ENCODE assay signal across 8 cellular contexts in the genomic region with DNA sequence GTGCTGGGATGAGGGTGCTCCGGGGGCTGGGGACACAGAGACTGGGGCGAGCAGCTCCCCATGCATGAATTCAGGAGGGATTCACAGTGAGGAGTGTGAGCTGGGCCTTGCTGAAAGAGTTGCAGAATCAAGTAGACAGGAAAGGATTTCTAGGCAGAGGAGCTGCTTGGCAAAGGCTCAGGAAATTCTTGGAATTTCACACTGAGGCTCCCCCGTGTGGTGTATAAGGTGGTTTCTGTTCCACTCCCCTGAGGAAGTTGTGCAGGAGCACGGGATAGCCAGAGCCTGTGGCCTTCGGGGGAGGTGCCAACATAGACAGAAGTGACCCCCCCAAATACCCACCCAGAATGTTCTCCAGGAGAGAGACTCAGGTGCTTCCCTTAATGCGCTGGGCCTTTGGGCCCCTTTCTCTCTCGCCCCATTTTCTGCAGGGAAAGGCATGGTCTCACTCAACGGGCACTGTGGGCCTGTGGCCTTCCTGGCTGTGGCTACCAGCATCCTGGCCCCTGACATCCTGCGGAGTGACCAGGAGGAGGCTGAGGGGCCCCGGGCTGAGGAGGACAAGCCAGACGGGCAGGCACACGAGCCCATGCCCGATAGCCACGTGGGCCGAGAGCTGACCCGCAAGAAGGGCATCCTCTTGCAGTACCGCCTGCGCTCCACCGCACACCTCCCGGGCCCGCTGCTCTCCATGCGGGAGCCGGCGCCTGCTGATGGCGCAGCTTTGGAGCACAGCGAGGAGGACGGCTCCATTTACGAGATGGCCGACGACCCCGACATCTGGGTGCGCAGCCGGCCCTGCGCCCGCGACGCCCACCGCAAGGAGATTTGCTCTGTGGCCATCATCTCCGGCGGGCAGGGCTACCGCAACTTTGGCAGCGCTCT. TPM values are rescaled to one million over a fixed set of nuclear protein-coding genes. Genes with fewer than 3 reads are reported as not detected.
A peak's percentile ranks its signal among the peaks of the same experiment; 100 is the strongest.
DNase-seq lines count a peak whose midpoint lies in the region; ATAC-seq and TF ChIP-seq lines count a peak whose summit lies in the region.
"Had no signal": no experiment of that assay in that cellular context is flagged by ENCODE, and none has a peak within 500 bp of the region (broad histone marks: within the 10 kb centered on the region; RNA-seq: fewer than 3 reads in every experiment).

No MANE protein-coding gene starts in this region.

- in situ Hi-C loops in astrocyte of the cerebellum (cut with HindIII; ENCODE audit: low sequenced_read_pairs): no loop called here

- no peaks in the 10 kb centered on the region for H3K36me3 Mint-ChIP-seq in CD8-positive, alpha-beta T cell

- TF ChIP-seq POLR2A in suprapubic skin (IDR thresholded peaks at IDR 0.05): no peak

- peak; percentile 66 for TF ChIP-seq CTCF in astrocyte of the cerebellum (IDR thresholded peaks at IDR 0.05; ENCODE audit: low read depth, low read length, missing control alignments)
- no peak for TF ChIP-seq CTCF in CD8-positive, alpha-beta T cell (IDR thresholded peaks at IDR 0.05)
- peak in 1 of 2 donors; percentile 8 for TF ChIP-seq CTCF in suprapubic skin (IDR thresholded peaks at IDR 0.05)

- peak; percentile 48 for DNase-seq in HK-2 (ENCODE audit: unreplicated experiment)
- DNase-seq in astrocyte of the cerebellum (ENCODE audit: low read depth): peak; percentile 76
- peak; percentile 25 for DNase-seq in iPS DF 4.7 (ENCODE audit: extremely low read depth, low spot score)
- peak; percentile 26 for DNase-seq in smooth muscle cell of the brain vasculature (ENCODE audit: low read depth, low spot score)
- no peak for DNase-seq in CD8-positive, alpha-beta T cell
- no peak for DNase-seq in activated CD4-positive, CD25-positive, alpha-beta regulatory T cell treated with anti-CD3 and anti-CD28 coated beads, Interleukin-2, amount 50 U/mL, for 72 hours
- DNase-seq in suprapubic skin (ENCODE audit: low spot score in 2 of 2): no peak

- no peaks in the 10 kb centered on the region for H3K9me3 Mint-ChIP-seq in CD8-positive, alpha-beta T cell

- WGBS in suprapubic skin: 43% methylated on average over 7 of the region's 42 CpGs

- H3K27me3 ChIP-seq in CD8-positive, alpha-beta T cell (ENCODE audit: insufficient read depth, low read length): no peaks in the 10 kb centered on the region
- no peaks in the 10 kb centered on the region for H3K27me3 ChIP-seq in suprapubic skin

- ATAC-seq in CD8-positive, alpha-beta T cell: no peak

- intact Hi-C loops in CD8-positive, alpha-beta T cell (cut with DNase I, micrococcal nuclease): no loop called here

- no peaks in the 10 kb centered on the region for H3K9me3 ChIP-seq in CD8-positive, alpha-beta T cell (ENCODE audit: low read length)
- no peaks in the 10 kb centered on the region for H3K9me3 ChIP-seq in suprapubic skin

- H3K4me3 Mint-ChIP-seq in CD8-positive, alpha-beta T cell: no peak overlapping the region

- no peaks in the 10 kb centered on the region for H3K4me1 Mint-ChIP-seq in CD8-positive, alpha-beta T cell (ENCODE audit: low read depth)

- H3K27me3 Mint-ChIP-seq in CD8-positive, alpha-beta T cell (ENCODE audit: low read depth): peaks cover 13% of the 10 kb centered on the region

- TF ChIP-seq EP300 in suprapubic skin (IDR thresholded peaks at IDR 0.05): no peak

- POLR2A ChIA-PET in CD8-positive, alpha-beta T cell (lab: Charles Lee): no interaction called here

- H3K36me3 ChIP-seq in CD8-positive, alpha-beta T cell (ENCODE audit: insufficient read depth, low read length): no peaks in the 10 kb centered on the region
- peaks cover 51% of the 10 kb centered on the region for H3K36me3 ChIP-seq in suprapubic skin

- H3K4me1 ChIP-seq in CD8-positive, alpha-beta T cell (ENCODE audit: insufficient read depth, low read length): no peaks in the 10 kb centered on the region
- H3K4me1 ChIP-seq in suprapubic skin: no peaks in the 10 kb centered on the region

- CTCF ChIA-PET in CD8-positive, alpha-beta T cell (lab: Charles Lee): no interaction called here

- no peak overlapping the region for H3K27ac Mint-ChIP-seq in CD8-positive, alpha-beta T cell

- H3K27ac ChIP-seq in CD8-positive, alpha-beta T cell (ENCODE audit: low read depth, low read length): no peak overlapping the region
- H3K27ac ChIP-seq in suprapubic skin: no peak overlapping the region
- H3K27ac ChIP-seq: epithelial cell of prostate had no signal

- no peak overlapping the region for H3K4me3 ChIP-seq in astrocyte of the cerebellum (ENCODE audit: low read depth, low read length)
- no peak overlapping the region for H3K4me3 ChIP-seq in CD8-positive, alpha-beta T cell (ENCODE audit: low read depth, low read length)
- no peak overlapping the region for H3K4me3 ChIP-seq in suprapubic skin

RNA-seq across cellular contexts. Expression of a gene that starts 58.5 kb away (rescaled TPM):
- not detected for total RNA-seq in CD8-positive, alpha-beta T cell
- total RNA-seq in suprapubic skin: not detected

Comparison
In these comparisons a context has a peak if more than half of its experiments do, and no peak if none do; other contexts are left out.
1. DNase-seq: peak in HK-2 (single experiment), astrocyte of the cerebellum (single experiment), iPS DF 4.7 (single experiment) and smooth muscle cell of the brain vasculature (single experiment); none in CD8-positive, alpha-beta T cell (0 of 7), activated CD4-positive, CD25-positive, alpha-beta regulatory T cell treated with anti-CD3 and anti-CD28 coated beads, Interleukin-2, amount 50 U/mL, for 72 hours (single experiment) and suprapubic skin (0 of 2).